In the genomic region with DNA sequence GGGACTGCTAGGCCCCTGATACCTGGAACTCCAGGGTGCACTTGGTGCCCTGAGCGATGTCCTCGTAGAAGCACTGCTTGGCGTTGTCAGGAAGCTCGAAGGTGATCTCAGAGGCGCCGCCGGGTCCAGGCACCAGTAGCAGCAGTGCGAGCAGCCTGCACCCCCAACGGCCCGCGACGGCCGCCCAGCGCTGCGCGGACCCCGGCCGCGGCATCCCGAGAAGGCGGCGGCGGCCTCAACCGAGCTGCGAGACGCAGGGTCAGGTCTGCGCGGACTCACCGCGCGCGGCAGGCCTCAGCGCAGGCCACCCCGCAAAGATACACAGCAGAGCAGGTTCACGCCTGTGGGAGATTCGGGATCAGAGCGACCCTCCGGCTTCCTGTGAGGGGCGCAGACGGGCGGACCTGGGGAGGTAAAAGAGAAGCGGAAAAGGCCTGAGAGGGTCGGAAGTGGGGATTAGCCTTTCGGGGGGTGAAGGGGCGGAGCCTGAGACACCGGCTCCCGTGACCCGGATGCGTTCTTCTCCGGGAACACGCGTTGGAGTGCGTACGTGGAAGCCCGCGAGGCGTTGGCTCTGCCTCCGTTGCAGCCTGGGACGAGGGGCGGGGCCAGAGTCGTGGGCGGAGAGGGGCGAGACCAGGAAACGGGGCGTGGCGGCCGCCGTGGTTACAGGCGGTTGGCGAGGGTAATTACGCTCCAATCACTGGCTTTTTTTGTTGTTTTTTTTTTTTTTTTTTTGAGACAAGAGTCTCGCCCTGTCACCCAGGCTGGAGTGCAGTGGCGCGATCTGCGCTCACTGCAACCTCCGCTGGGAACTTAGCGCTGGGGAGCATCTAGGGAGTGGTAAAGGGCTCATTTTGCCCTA, we compare ENCODE assay signal across 1 cellular context.
A peak's percentile ranks its signal among the peaks of the same experiment; 100 is the strongest.
TF ChIP-seq lines count a peak whose summit lies in the region.

TSS of gene TMED7 (minus strand) at position 458 of the 865 bp plus-strand sequence. CDS start at position 214, 244 bp downstream.

TF ChIP-seq in H1, 55 proteins besides CTCF, POLR2A, EP300 and RAD21 (continued from another document):
- TF ChIP-seq, protein P1, sequence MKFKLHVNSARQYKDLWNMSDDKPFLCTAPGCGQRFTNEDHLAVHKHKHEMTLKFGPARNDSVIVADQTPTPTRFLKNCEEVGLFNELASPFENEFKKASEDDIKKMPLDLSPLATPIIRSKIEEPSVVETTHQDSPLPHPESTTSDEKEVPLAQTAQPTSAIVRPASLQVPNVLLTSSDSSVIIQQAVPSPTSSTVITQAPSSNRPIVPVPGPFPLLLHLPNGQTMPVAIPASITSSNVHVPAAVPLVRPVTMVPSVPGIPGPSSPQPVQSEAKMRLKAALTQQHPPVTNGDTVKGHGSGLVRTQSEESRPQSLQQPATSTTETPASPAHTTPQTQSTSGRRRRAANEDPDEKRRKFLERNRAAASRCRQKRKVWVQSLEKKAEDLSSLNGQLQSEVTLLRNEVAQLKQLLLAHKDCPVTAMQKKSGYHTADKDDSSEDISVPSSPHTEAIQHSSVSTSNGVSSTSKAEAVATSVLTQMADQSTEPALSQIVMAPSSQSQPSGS (IDR thresholded peaks at IDR 0.05; ENCODE audit: low read length), result no peak
- TF ChIP-seq SAP30 (IDR thresholded peaks at IDR 0.05; ENCODE audit: insufficient read depth, insufficient replicate concordance, low read length), result peak; percentile 79
- no peak for TF ChIP-seq JUN (IDR thresholded peaks at IDR 0.05; ENCODE audit: low read depth, low read length)
- no peak for TF ChIP-seq CHD1 (IDR thresholded peaks at IDR 0.05; ENCODE audit: low read depth, low read length)
- TF ChIP-seq SP2 (IDR thresholded peaks at IDR 0.05; ENCODE audit: low read length), result no peak
- no peak for TF ChIP-seq POLR2AphosphoS5 (IDR thresholded peaks at IDR 0.05; ENCODE audit: low read depth, low read length)
- TF ChIP-seq TAF1 (IDR thresholded peaks at IDR 0.05; ENCODE audit: low read depth, low read length), result peak; percentile 63; the same call in 1 of the 2 replicates
- no peak for TF ChIP-seq SIRT6 (IDR thresholded peaks at IDR 0.05; ENCODE audit: low read length)
- no peak for TF ChIP-seq ZNF274 (IDR thresholded peaks at IDR 0.05; ENCODE audit: borderline replicate concordance, extremely low read depth, low read length)
- TF ChIP-seq TCF12 (IDR thresholded peaks at IDR 0.05; ENCODE audit: low read depth, low read length), result no peak
- TF ChIP-seq, protein P2, sequence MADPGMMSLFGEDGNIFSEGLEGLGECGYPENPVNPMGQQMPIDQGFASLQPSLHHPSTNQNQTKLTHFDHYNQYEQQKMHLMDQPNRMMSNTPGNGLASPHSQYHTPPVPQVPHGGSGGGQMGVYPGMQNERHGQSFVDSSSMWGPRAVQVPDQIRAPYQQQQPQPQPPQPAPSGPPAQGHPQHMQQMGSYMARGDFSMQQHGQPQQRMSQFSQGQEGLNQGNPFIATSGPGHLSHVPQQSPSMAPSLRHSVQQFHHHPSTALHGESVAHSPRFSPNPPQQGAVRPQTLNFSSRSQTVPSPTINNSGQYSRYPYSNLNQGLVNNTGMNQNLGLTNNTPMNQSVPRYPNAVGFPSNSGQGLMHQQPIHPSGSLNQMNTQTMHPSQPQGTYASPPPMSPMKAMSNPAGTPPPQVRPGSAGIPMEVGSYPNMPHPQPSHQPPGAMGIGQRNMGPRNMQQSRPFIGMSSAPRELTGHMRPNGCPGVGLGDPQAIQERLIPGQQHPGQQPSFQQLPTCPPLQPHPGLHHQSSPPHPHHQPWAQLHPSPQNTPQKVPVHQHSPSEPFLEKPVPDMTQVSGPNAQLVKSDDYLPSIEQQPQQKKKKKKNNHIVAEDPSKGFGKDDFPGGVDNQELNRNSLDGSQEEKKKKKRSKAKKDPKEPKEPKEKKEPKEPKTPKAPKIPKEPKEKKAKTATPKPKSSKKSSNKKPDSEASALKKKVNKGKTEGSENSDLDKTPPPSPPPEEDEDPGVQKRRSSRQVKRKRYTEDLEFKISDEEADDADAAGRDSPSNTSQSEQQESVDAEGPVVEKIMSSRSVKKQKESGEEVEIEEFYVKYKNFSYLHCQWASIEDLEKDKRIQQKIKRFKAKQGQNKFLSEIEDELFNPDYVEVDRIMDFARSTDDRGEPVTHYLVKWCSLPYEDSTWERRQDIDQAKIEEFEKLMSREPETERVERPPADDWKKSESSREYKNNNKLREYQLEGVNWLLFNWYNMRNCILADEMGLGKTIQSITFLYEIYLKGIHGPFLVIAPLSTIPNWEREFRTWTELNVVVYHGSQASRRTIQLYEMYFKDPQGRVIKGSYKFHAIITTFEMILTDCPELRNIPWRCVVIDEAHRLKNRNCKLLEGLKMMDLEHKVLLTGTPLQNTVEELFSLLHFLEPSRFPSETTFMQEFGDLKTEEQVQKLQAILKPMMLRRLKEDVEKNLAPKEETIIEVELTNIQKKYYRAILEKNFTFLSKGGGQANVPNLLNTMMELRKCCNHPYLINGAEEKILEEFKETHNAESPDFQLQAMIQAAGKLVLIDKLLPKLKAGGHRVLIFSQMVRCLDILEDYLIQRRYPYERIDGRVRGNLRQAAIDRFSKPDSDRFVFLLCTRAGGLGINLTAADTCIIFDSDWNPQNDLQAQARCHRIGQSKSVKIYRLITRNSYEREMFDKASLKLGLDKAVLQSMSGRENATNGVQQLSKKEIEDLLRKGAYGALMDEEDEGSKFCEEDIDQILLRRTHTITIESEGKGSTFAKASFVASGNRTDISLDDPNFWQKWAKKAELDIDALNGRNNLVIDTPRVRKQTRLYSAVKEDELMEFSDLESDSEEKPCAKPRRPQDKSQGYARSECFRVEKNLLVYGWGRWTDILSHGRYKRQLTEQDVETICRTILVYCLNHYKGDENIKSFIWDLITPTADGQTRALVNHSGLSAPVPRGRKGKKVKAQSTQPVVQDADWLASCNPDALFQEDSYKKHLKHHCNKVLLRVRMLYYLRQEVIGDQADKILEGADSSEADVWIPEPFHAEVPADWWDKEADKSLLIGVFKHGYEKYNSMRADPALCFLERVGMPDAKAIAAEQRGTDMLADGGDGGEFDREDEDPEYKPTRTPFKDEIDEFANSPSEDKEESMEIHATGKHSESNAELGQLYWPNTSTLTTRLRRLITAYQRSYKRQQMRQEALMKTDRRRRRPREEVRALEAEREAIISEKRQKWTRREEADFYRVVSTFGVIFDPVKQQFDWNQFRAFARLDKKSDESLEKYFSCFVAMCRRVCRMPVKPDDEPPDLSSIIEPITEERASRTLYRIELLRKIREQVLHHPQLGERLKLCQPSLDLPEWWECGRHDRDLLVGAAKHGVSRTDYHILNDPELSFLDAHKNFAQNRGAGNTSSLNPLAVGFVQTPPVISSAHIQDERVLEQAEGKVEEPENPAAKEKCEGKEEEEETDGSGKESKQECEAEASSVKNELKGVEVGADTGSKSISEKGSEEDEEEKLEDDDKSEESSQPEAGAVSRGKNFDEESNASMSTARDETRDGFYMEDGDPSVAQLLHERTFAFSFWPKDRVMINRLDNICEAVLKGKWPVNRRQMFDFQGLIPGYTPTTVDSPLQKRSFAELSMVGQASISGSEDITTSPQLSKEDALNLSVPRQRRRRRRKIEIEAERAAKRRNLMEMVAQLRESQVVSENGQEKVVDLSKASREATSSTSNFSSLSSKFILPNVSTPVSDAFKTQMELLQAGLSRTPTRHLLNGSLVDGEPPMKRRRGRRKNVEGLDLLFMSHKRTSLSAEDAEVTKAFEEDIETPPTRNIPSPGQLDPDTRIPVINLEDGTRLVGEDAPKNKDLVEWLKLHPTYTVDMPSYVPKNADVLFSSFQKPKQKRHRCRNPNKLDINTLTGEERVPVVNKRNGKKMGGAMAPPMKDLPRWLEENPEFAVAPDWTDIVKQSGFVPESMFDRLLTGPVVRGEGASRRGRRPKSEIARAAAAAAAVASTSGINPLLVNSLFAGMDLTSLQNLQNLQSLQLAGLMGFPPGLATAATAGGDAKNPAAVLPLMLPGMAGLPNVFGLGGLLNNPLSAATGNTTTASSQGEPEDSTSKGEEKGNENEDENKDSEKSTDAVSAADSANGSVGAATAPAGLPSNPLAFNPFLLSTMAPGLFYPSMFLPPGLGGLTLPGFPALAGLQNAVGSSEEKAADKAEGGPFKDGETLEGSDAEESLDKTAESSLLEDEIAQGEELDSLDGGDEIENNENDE (IDR thresholded peaks at IDR 0.05; ENCODE audit: insufficient replicate concordance, low read length), result no peak
- no peak for TF ChIP-seq POU5F1 (IDR thresholded peaks at IDR 0.05; ENCODE audit: low read depth, low read length)
- TF ChIP-seq CREB1 (IDR thresholded peaks at IDR 0.05), result peak; percentile 49; the same call in 1 of the 2 replicates
- TF ChIP-seq RBBP5 (IDR thresholded peaks at IDR 0.05; ENCODE audit: borderline replicate concordance, low read depth, low read length), result peak; percentile 98
- TF ChIP-seq, protein P3, sequence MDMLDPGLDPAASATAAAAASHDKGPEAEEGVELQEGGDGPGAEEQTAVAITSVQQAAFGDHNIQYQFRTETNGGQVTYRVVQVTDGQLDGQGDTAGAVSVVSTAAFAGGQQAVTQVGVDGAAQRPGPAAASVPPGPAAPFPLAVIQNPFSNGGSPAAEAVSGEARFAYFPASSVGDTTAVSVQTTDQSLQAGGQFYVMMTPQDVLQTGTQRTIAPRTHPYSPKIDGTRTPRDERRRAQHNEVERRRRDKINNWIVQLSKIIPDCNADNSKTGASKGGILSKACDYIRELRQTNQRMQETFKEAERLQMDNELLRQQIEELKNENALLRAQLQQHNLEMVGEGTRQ (IDR thresholded peaks at IDR 0.05; ENCODE audit: low read length), result no peak
- TF ChIP-seq CBX8 (IDR thresholded peaks at IDR 0.05; ENCODE audit: borderline replicate concordance, low read depth, low read length), result no peak
- peak; percentile 74 for TF ChIP-seq PHF8 (conservative IDR thresholded peaks at IDR 0.05; ENCODE audit: low read depth, low read length)
- TF ChIP-seq EGR1 (IDR thresholded peaks at IDR 0.05; ENCODE audit: borderline replicate concordance, low read depth, low read length), result peak; percentile 68; the same call in 1 of the 2 replicates
- TF ChIP-seq CBX5 (IDR thresholded peaks at IDR 0.05; ENCODE audit: low read depth, low read length), result no peak
- no peak for TF ChIP-seq JUND (IDR thresholded peaks at IDR 0.05; ENCODE audit: low read length)
- no peak for TF ChIP-seq SIX5 (IDR thresholded peaks at IDR 0.05; ENCODE audit: low read depth, low read length)
- TF ChIP-seq RNF2 (IDR thresholded peaks at IDR 0.05; ENCODE audit: borderline replicate concordance, low read depth, low read length, missing control alignments, poor library complexity, severe bottlenecking), result no peak
- TF ChIP-seq SUZ12 (IDR thresholded peaks at IDR 0.05; ENCODE audit: low read length), result peak; percentile 62; the same call in 1 of the 2 replicates
- TF ChIP-seq SRF (IDR thresholded peaks at IDR 0.05; ENCODE audit: low read depth, low read length), result no peak
- TF ChIP-seq CTBP2 (IDR thresholded peaks at IDR 0.05; ENCODE audit: borderline replicate concordance, insufficient read depth, insufficient read length, low read length), result no peak
- 0 out of 2 replicates have a peak, but pooled peaks have one; percentile 19 for TF ChIP-seq YY1 (IDR thresholded peaks at IDR 0.05; ENCODE audit: low read depth, low read length)
- no peak for TF ChIP-seq FOSL1 (IDR thresholded peaks at IDR 0.05; ENCODE audit: insufficient read depth, low read depth, low read length)
- no peak for TF ChIP-seq RFX5 (IDR thresholded peaks at IDR 0.05; ENCODE audit: borderline replicate concordance, low read depth, low read length)
- no peak; the same call in none of the 2 replicates for TF ChIP-seq E2F6 (IDR thresholded peaks at IDR 0.05)
- TF ChIP-seq KDM4A (IDR thresholded peaks at IDR 0.05; ENCODE audit: low read depth, low read length, severe bottlenecking), result peak; percentile 92
- no peak for TF ChIP-seq RXRA (IDR thresholded peaks at IDR 0.05; ENCODE audit: insufficient read depth, low read depth, low read length)
- TF ChIP-seq NRF1 (IDR thresholded peaks at IDR 0.05; ENCODE audit: low read depth, low read length), result no peak
- TF ChIP-seq KDM5A (IDR thresholded peaks at IDR 0.05; ENCODE audit: low read length), result no peak
- TF ChIP-seq MAFK (IDR thresholded peaks at IDR 0.05; ENCODE audit: low read depth, low read length), result no peak
- no peak for TF ChIP-seq EZH2 (IDR thresholded peaks at IDR 0.05; ENCODE audit: low read depth, low read length, severe bottlenecking)
- TF ChIP-seq CEBPB (IDR thresholded peaks at IDR 0.05; ENCODE audit: low read depth, low read length), result no peak
- TF ChIP-seq HDAC2 (IDR thresholded peaks at IDR 0.05; ENCODE audit: borderline replicate concordance in 1 of 2, low read depth in 2 of 2, low read length in 2 of 2), result peak; percentile 91 to 92; a peak in 1 of 4 replicates
- TF ChIP-seq SP4 (IDR thresholded peaks at IDR 0.05; ENCODE audit: low read length), result peak; percentile 58; the same call in 1 of the 2 replicates
- TF ChIP-seq HDAC6 (IDR thresholded peaks at IDR 0.05; ENCODE audit: low read depth, low read length), result no peak
- TF ChIP-seq CHD2 (IDR thresholded peaks at IDR 0.05; ENCODE audit: low read length), result no peak
- TF ChIP-seq BACH1 (IDR thresholded peaks at IDR 0.05; ENCODE audit: low read length), result peak; percentile 93
- 0 out of 2 replicates have a peak, but pooled peaks have one; percentile 32 for TF ChIP-seq SP1 (IDR thresholded peaks at IDR 0.05; ENCODE audit: low read depth, low read length)
- no peak for TF ChIP-seq TAF7 (optimal IDR thresholded peaks at IDR 0.05; ENCODE audit: borderline replicate concordance, low read depth, low read length)
- TF ChIP-seq, protein P4, sequence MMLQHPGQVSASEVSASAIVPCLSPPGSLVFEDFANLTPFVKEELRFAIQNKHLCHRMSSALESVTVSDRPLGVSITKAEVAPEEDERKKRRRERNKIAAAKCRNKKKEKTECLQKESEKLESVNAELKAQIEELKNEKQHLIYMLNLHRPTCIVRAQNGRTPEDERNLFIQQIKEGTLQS (IDR thresholded peaks at IDR 0.05; ENCODE audit: insufficient read depth, low read depth, low read length), result no peak
- no peak for TF ChIP-seq NANOG (IDR thresholded peaks at IDR 0.05; ENCODE audit: insufficient read depth, low read depth, low read length, poor library complexity, severe bottlenecking)
- peak; percentile 99 for TF ChIP-seq ASH2L (IDR thresholded peaks at IDR 0.05; ENCODE audit: low read length)
- TF ChIP-seq GABPA (IDR thresholded peaks at IDR 0.05; ENCODE audit: borderline replicate concordance, insufficient read depth, low read length), result no peak; the same call in 1 of the 2 replicates
- TF ChIP-seq, protein P5, sequence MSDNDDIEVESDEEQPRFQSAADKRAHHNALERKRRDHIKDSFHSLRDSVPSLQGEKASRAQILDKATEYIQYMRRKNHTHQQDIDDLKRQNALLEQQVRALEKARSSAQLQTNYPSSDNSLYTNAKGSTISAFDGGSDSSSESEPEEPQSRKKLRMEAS (IDR thresholded peaks at IDR 0.05), result peak; percentile 73
- peak; percentile 41; the same call in 1 of the 2 replicates for TF ChIP-seq KDM1A (IDR thresholded peaks at IDR 0.05; ENCODE audit: borderline replicate concordance, low read length)
